8 cellular contexts compared by ENCODE assay signal in genomic region chr12:3803865-3804472, GRCh38. TPM values are rescaled to one million over a fixed set of nuclear protein-coding genes. Genes with fewer than 3 reads are reported as not detected.
DNase-seq lines count a peak whose midpoint lies in the region; ATAC-seq and TF ChIP-seq lines count a peak whose summit lies in the region.

No MANE protein-coding gene starts in this region.

- H3K9me3 ChIP-seq in RWPE2 (ENCODE audit: severe bottlenecking) (no peaks in the 10 kb centered on the region), testis (no peaks in the 10 kb centered on the region)

- ATAC-seq in RWPE2 (ENCODE audit: low read depth): peak; percentile 83
- no peak for ATAC-seq in omental fat pad (ENCODE audit: low FRiP score)
- no peak for ATAC-seq in HG03139 (IDR thresholded peaks at IDR 0.05; ENCODE audit: unreplicated experiment)

- no peak for TF ChIP-seq POLR2A in testis (IDR thresholded peaks at IDR 0.05)

- peak; percentile 95 for TF ChIP-seq CTCF in RWPE2 (IDR thresholded peaks at IDR 0.05; ENCODE audit: poor library complexity, severe bottlenecking)
- TF ChIP-seq CTCF in omental fat pad (IDR thresholded peaks at IDR 0.05): no peak
- peak; percentile 49 to 75 (median 66) for TF ChIP-seq CTCF in testis (IDR thresholded peaks at IDR 0.05)

- intact Hi-C loops in testis (cut with DNase I; ENCODE audit: low total_unique reads): loop anchor here (10.0 kb wide), 1 partner anchor 499 kb away; no protein-coding TSS in a partner anchor

- 53 to 57% methylated on average over 14 of the region's 14 CpGs for WGBS in testis, 2 donors

- no peaks in the 10 kb centered on the region for H3K27me3 ChIP-seq in RWPE2 (ENCODE audit: insufficient read depth, poor library complexity, severe bottlenecking)
- no peaks in the 10 kb centered on the region for H3K27me3 ChIP-seq in testis

- H3K27ac ChIP-seq in RWPE2 (ENCODE audit: poor library complexity, severe bottlenecking): no peak overlapping the region
- H3K27ac ChIP-seq in testis: no peak overlapping the region

- peak; percentile 37 for DNase-seq in GF-D8 (lab: John Stamatoyannopoulos, UW)
- peak; percentile 55 for DNase-seq in M059J (ENCODE audit: low read depth)
- no peak for DNase-seq in RWPE2 (ENCODE audit: low spot score)
- DNase-seq in activated T-helper 1 cell treated with anti-CD3 and anti-CD28 coated beads, Interleukin-2, amount 50 U/mL, for 16 hours (ENCODE audit: low read depth in 1 of 2, low spot score in 1 of 2): peak; percentile 34 to 39
- peak; percentile 42 for DNase-seq in foreskin melanocyte
- peak; percentile 47 for DNase-seq in omental fat pad (ENCODE audit: low spot score)
- DNase-seq in testis: peak; percentile 89

- no peaks in the 10 kb centered on the region for H3K4me1 ChIP-seq in RWPE2 (ENCODE audit: insufficient read depth, poor library complexity, severe bottlenecking)
- no peaks in the 10 kb centered on the region for H3K4me1 ChIP-seq in testis

- H3K36me3 ChIP-seq in RWPE2 (ENCODE audit: low read depth) (no peaks in the 10 kb centered on the region), testis (ENCODE audit: low read depth, missing control alignments) (no peaks in the 10 kb centered on the region)

- H3K4me3 ChIP-seq in RWPE2 (ENCODE audit: severe bottlenecking) (no peak overlapping the region), testis (no peak overlapping the region)

RNA-seq across cellular contexts. Expression of gene CRACR2A, which starts 51.1 kb away (rescaled TPM):
- total RNA-seq in M059J (2014; rRNA removed; shearing (Covaris generic)): not detected in 2 replicates
- total RNA-seq in omental fat pad (10 to 100 TPM in 1 of 4 donors, 1 to 10 TPM in 3; 2.2 to 11.8 (median 5.0) TPM), testis (1 to 10 TPM; 4.0 to 5.0 TPM)
- polyA plus RNA-seq in testis (ENCODE audit: insufficient read depth, low read depth, low replicate concordance): 3.1 TPM

Comparison
In these comparisons a context has a peak if more than half of its experiments do, and no peak if none do; other contexts are left out.
1. CTCF ChIP-seq: peak in RWPE2 (single experiment) and testis (3 of 3); none in omental fat pad (0 of 3).